In the genomic region with DNA sequence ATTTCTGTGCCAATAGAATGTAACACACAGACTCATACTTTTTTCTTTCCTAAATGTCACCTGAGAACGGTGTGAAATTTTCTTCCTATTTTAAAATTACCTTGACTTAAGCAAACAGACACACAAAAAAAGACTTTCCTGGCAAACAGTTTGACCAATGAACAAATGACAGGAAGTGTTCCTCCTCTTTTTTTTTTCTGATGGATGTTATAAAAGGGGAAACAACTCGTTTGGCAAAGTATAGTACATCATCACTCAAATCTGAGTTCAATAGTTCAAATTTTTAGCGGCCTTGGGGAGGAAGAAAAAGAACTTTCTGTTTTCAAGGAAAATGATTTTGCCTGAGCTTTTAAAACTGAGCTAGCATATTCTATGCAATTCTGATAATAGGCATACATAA, we compare ENCODE assay signal across 27 cellular contexts. TPM values are rescaled to one million over a fixed set of nuclear protein-coding genes. Genes with fewer than 3 reads are reported as not detected.
DNase-seq lines count a peak whose midpoint lies in the region; ATAC-seq and TF ChIP-seq lines count a peak whose summit lies in the region.
"Had no signal": no experiment of that assay in that cellular context is flagged by ENCODE, and none has a peak within 500 bp of the region (broad histone marks: within the 10 kb centered on the region; RNA-seq: fewer than 3 reads in every experiment).

No MANE protein-coding gene starts in this region.

- peaks cover 18% of the 10 kb centered on the region for H3K4me1 ChIP-seq in fibroblast of lung (ENCODE audit: control insufficient read depth, extremely low read depth, insufficient read depth, low read length)
- H3K4me1 ChIP-seq: A549, foreskin keratinocyte, uterus had no signal

- no peaks in the 10 kb centered on the region for H3K9me3 ChIP-seq in fibroblast of lung (ENCODE audit: control insufficient read depth, insufficient read depth, low read depth, low read length)
- H3K9me3 ChIP-seq in MG63 = no peaks in the 10 kb centered on the region
- H3K9me3 ChIP-seq: A549, uterus had no signal

- H3K79me2 ChIP-seq in fibroblast of lung (ENCODE audit: control insufficient read depth, insufficient read depth, low read length) = peaks cover 46% of the 10 kb centered on the region

- H3K4me1 Mint-ChIP-seq in natural killer cell treated with Interleukin-12 subunit alpha and Interleukin-12 subunit beta and Interleukin-15 and Interleukin-18, amount 100 ng/mL, for 72 hours (ENCODE audit: low read depth in 2 of 2) = no peaks in the 10 kb centered on the region
- H3K4me1 Mint-ChIP-seq: activated B cell treated with CpG ODN at 0.5 μM for 24 hours; activated CD4-positive, alpha-beta memory T cell treated with anti-CD3 and anti-CD28 coated beads, Interleukin-2, amount 10 ng/mL, durations not matched to agents 7 days and 5 days; naive B cell had no signal

- H3K9me3 Mint-ChIP-seq in natural killer cell treated with Interleukin-12 subunit alpha and Interleukin-12 subunit beta and Interleukin-15 and Interleukin-18, amount 100 ng/mL, for 72 hours = no peaks in the 10 kb centered on the region
- H3K9me3 Mint-ChIP-seq: activated CD4-positive, alpha-beta memory T cell treated with anti-CD3 and anti-CD28 coated beads, Interleukin-2, amount 10 ng/mL, durations not matched to agents 7 days and 5 days; activated T-helper 2 cell treated with anti-CD3 and anti-CD28 coated beads, Interferon-gamma antibody, Interleukin-2, Interleukin-4, amounts not matched to agents 10 μg/mL and 5 μg/mL and 100 μg/mL, durations not matched to agents 14 hours and 24 hours and 36 hours had no signal

- H3K36me3 Mint-ChIP-seq in natural killer cell treated with Interleukin-12 subunit alpha and Interleukin-12 subunit beta and Interleukin-15 and Interleukin-18, amount 100 ng/mL, for 72 hours = no peaks in the 10 kb centered on the region
- H3K36me3 Mint-ChIP-seq: activated naive CD8-positive, alpha-beta T cell had no signal

- peak; percentile 64 for DNase-seq in A172 (ENCODE audit: low spot score)
- DNase-seq in MV-4-11 (lab: John Stamatoyannopoulos, UW) = peak; percentile 75
- DNase-seq in fibroblast of lung (ENCODE audit: low read depth in 2 of 2) = peak; percentile 74 to 76
- no peak for DNase-seq in MG63
- DNase-seq in natural killer cell treated with Interleukin-12 subunit alpha and Interleukin-12 subunit beta and Interleukin-15 and Interleukin-18, amount 100 ng/mL, for 72 hours (ENCODE audit: low spot score) = no peak
- no peak for DNase-seq in H4 (ENCODE audit: low spot score)
- DNase-seq in Right ventricle myocardium inferior (ENCODE audit: missing footprints) = no peak
- DNase-seq: activated B cell treated with CpG ODN at 0.5 μM for 24 hours; activated CD4-positive, alpha-beta memory T cell treated with anti-CD3 and anti-CD28 coated beads, Interleukin-2, amount 10 ng/mL, durations not matched to agents 7 days and 5 days; DMS79; foreskin keratinocyte; H7; left cardiac atrium; mesendoderm; naive B cell; NCI-H1417; NCI-H2081 treated with DMSO at 0.1 percent for 48 hours; NCI-H446; stimulated activated CD4-positive, alpha-beta T cell treated with anti-CD3 and anti-CD28 coated beads, Interleukin-4, amount 100 ng/mL, for 24 hours; stimulated activated naive CD4-positive, alpha-beta T cell; T-helper 9 cell; uterus had no signal

- intact Hi-C loops in Right ventricle myocardium inferior (cut with DNase I) = no loop called here

- H3K4me3 ChIP-seq in fibroblast of lung (replicated peaks in 1 of 4; ENCODE audit: control extremely low read depth in 1 of 4, insufficient read depth in 1 of 4, low read depth in 3 of 4, low read length in 4 of 4) (peak overlapping the region; percentile 9 to 54 (median 31)), MG63 (no peak overlapping the region; the same call in 1 of the 2 replicates)
- H3K4me3 ChIP-seq: A549, uterus had no signal

- no peaks in the 10 kb centered on the region for H3K36me3 ChIP-seq in fibroblast of lung (ENCODE audit: control insufficient read depth, insufficient read depth, low read length)
- no peaks in the 10 kb centered on the region for H3K36me3 ChIP-seq in MG63
- H3K36me3 ChIP-seq: uterus had no signal

- peaks cover 11 to 25% of the 10 kb centered on the region in 2 donors for H3K27me3 Mint-ChIP-seq in natural killer cell treated with Interleukin-12 subunit alpha and Interleukin-12 subunit beta and Interleukin-15 and Interleukin-18, amount 100 ng/mL, for 72 hours

- ATAC-seq in SK-N-SH treated with all-trans-retinoic acid at 6 μM for 48 hours (peak; percentile 9; the same call in 1 of the 3 replicates), Right ventricle myocardium inferior (no peak)
- ATAC-seq in natural killer cell treated with Interleukin-12 subunit alpha and Interleukin-12 subunit beta and Interleukin-15 and Interleukin-18, amount 100 ng/mL, for 72 hours = no peak
- ATAC-seq: A549, foreskin keratinocyte, left cardiac atrium had no signal

- H2AFZ ChIP-seq in fibroblast of lung (ENCODE audit: low read length) = no peak overlapping the region

- no peak for TF ChIP-seq CTCF in fibroblast of lung (conservative IDR thresholded peaks at IDR 0.05 in 1 of 2, IDR thresholded peaks at IDR 0.05 in 1 of 2; ENCODE audit: low read depth in 1 of 2, low read length in 2 of 2)

- peak overlapping the region; percentile 43 for H3K27ac ChIP-seq in fibroblast of lung (ENCODE audit: insufficient read depth, low read length)
- H3K27ac ChIP-seq: A549, epithelial cell of prostate, foreskin keratinocyte, uterus had no signal

- no peak overlapping the region for H3K27ac Mint-ChIP-seq in natural killer cell treated with Interleukin-12 subunit alpha and Interleukin-12 subunit beta and Interleukin-15 and Interleukin-18, amount 100 ng/mL, for 72 hours
- H3K27ac Mint-ChIP-seq: activated B cell treated with CpG ODN at 0.5 μM for 24 hours; activated CD4-positive, alpha-beta memory T cell treated with anti-CD3 and anti-CD28 coated beads, Interleukin-2, amount 10 ng/mL, durations not matched to agents 7 days and 5 days; activated naive CD8-positive, alpha-beta T cell; activated T-helper 2 cell treated with anti-CD3 and anti-CD28 coated beads, Interferon-gamma antibody, Interleukin-2, Interleukin-4, amounts not matched to agents 10 μg/mL and 5 μg/mL and 100 μg/mL, durations not matched to agents 14 hours and 24 hours and 36 hours; naive B cell had no signal

- H4K20me1 ChIP-seq in fibroblast of lung (ENCODE audit: control insufficient read depth, extremely low read depth, insufficient read depth, low read length) = no peaks in the 10 kb centered on the region

- H3K9ac ChIP-seq in fibroblast of lung (ENCODE audit: insufficient read depth, low read length) = no peak overlapping the region

- no peak overlapping the region for H3K4me3 Mint-ChIP-seq in natural killer cell treated with Interleukin-12 subunit alpha and Interleukin-12 subunit beta and Interleukin-15 and Interleukin-18, amount 100 ng/mL, for 72 hours
- H3K4me3 Mint-ChIP-seq: activated B cell treated with CpG ODN at 0.5 μM for 24 hours; activated CD4-positive, alpha-beta memory T cell treated with anti-CD3 and anti-CD28 coated beads, Interleukin-2, amount 10 ng/mL, durations not matched to agents 7 days and 5 days; activated naive CD8-positive, alpha-beta T cell; naive B cell had no signal

- H3K27me3 ChIP-seq in fibroblast of lung (ENCODE audit: control insufficient read depth, insufficient read depth, low read length) = no peaks in the 10 kb centered on the region
- H3K27me3 ChIP-seq in MG63 = no peaks in the 10 kb centered on the region
- H3K27me3 ChIP-seq: foreskin keratinocyte, uterus had no signal

- H3K4me2 ChIP-seq in fibroblast of lung (ENCODE audit: extremely low read depth, insufficient read depth, low read length) = peak overlapping the region; percentile 82
- H3K4me2 ChIP-seq: A549 had no signal

TF ChIP-seq in SK-N-SH treated with all-trans-retinoic acid at 6 μM for 48 hours, 23 proteins besides CTCF, POLR2A, EP300 and RAD21:
- TF ChIP-seq ZC3H10 (CRISPR knock-in tag; IDR thresholded peaks at IDR 0.05) = 0 out of 2 replicates have a peak, but pooled peaks have one; percentile 7
- no peak for TF ChIP-seq ISL1 (CRISPR knock-in tag; IDR thresholded peaks at IDR 0.05)

RNA-seq across cellular contexts. Expression of a gene that starts 19.8 kb away (rescaled TPM):
- total RNA-seq in A172 (2014; rRNA removed; shearing (Covaris generic)) = 139 and 149 TPM in 2 replicates
- 28.5 and 48.7 TPM in 2 replicates for total RNA-seq in fibroblast of lung
- polyA plus RNA-seq in fibroblast of lung = 2.4 and 13.1 TPM in 2 replicates
- 3.3 and 25.2 TPM in 2 replicates for polyA plus RNA-seq in fibroblast of lung (2012)
- 1.2 and 4.0 TPM in 2 replicates for polyA minus RNA-seq in fibroblast of lung (ENCODE audit: low replicate concordance)
- total RNA-seq in MG63 (2014; rRNA removed; shearing (Covaris generic); ENCODE audit: low replicate concordance) = 1.2 and 3.0 TPM in 2 replicates
- 1 to 10 TPM; 1.1 to 2.4 TPM for total RNA-seq in natural killer cell treated with Interleukin-12 subunit alpha and Interleukin-12 subunit beta and Interleukin-15 and Interleukin-18, amount 100 ng/mL, for 72 hours
- total RNA-seq in H4 (2014; rRNA removed; shearing (Covaris generic)) = 4.7 and 12.6 TPM in 2 replicates
- total RNA-seq in Right ventricle myocardium inferior = 0.57 TPM
- total RNA-seq: activated B cell treated with CpG ODN at 0.5 μM for 24 hours had no signal
- polyA plus RNA-seq: A549, foreskin keratinocyte had no signal

Comparison
In these comparisons a context has a peak if more than half of its experiments do, and no peak if none do; other contexts are left out.
1. DNase-seq: peak in A172 (single experiment), MV-4-11 (single experiment) and fibroblast of lung (2 of 2); none in MG63 (single experiment), natural killer cell treated with Interleukin-12 subunit alpha and Interleukin-12 subunit beta and Interleukin-15 and Interleukin-18, amount 100 ng/mL, for 72 hours (single experiment), H4 (single experiment) and Right ventricle myocardium inferior (single experiment).